ENCODE assay signal across 22 cellular contexts in genomic region chr2:6637329-6637728, GRCh38.
"Had no signal": no experiment of that assay in that cellular context is flagged by ENCODE, and none has a peak within 500 bp of the region (broad histone marks: within the 10 kb centered on the region; RNA-seq: fewer than 3 reads in every experiment).

No MANE protein-coding gene starts in this region.

- H3K27me3 ChIP-seq: esophagus squamous epithelium, gastroesophageal sphincter, testis, tibial nerve, upper lobe of right lung, vagina had no signal

- H3K9me3 ChIP-seq: esophagus squamous epithelium, gastroesophageal sphincter, spleen, testis, tibial nerve, upper lobe of right lung, vagina had no signal

- DNase-seq: effector memory CD8-positive, alpha-beta T cell; esophagus squamous epithelium; foreskin fibroblast; glutamatergic neuron; islet precursor cell; mammary epithelial cell; naive thymus-derived CD4-positive, alpha-beta T cell; posterior cingulate gyrus; spleen; stimulated activated CD4-positive, alpha-beta T cell treated with anti-CD3 and anti-CD28 coated beads, Interleukin-15, amount 100 ng/mL, for 24 hours; stimulated activated CD4-positive, alpha-beta T cell treated with anti-CD3 and anti-CD28 coated beads, Interleukin-2, amount 100 ng/mL, for 24 hours; stimulated activated CD4-positive, alpha-beta T cell treated with anti-CD3 and anti-CD28 coated beads, Interleukin-4, amount 100 ng/mL, for 4 hours; stimulated activated naive B cell treated with anti-CD40 and anti-IgM and Interleukin-4, amounts not matched to agents 10 μg/mL and 1 μg/mL and 100 μg/mL, for 72 hours; stimulated activated naive CD8-positive, alpha-beta T cell treated with anti-CD3 and anti-CD28 coated beads, Interleukin-15, amount 100 ng/mL, for 72 hours; testis; upper lobe of right lung had no signal

- ATAC-seq: effector memory CD8-positive, alpha-beta T cell; gastroesophageal sphincter; left lobe of liver; naive thymus-derived CD4-positive, alpha-beta T cell; sciatic nerve; stimulated activated naive B cell treated with anti-CD40 and anti-IgM and Interleukin-4, amounts not matched to agents 10 μg/mL and 1 μg/mL and 100 μg/mL, for 72 hours; stimulated activated naive CD8-positive, alpha-beta T cell treated with anti-CD3 and anti-CD28 coated beads, Interleukin-15, amount 100 ng/mL, for 72 hours; upper lobe of right lung had no signal

- H3K4me3 ChIP-seq: esophagus squamous epithelium, gastroesophageal sphincter, spleen, testis, tibial nerve, upper lobe of right lung, vagina had no signal

- H3K36me3 ChIP-seq: esophagus squamous epithelium, gastroesophageal sphincter, spleen, tibial nerve, upper lobe of right lung, vagina had no signal

- H3K4me1 ChIP-seq: esophagus squamous epithelium, gastroesophageal sphincter, spleen, testis, tibial nerve, upper lobe of right lung, vagina had no signal

- H3K27ac ChIP-seq: epithelial cell of prostate, esophagus squamous epithelium, gastroesophageal sphincter, spleen, testis, tibial nerve, upper lobe of right lung, vagina had no signal
